In the genomic region with DNA sequence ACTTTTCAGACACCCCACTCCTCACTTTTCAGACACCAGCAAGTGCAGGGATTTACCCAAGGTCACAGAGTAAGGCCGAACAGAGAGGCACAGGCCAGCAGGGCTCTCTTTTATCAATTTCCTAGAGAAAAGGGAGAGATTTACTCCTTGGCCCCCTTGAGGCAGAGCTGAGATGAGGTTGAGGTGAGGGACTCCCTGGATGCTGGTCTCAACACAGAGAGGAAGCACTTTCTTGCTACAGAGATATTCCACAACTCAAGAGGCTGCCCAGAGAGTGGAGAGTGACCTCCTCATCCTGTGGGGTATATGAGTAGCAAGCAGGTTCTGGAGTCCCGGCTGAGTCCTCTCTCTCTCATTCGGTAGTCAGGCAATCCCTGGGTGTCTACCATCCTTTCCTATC, we compare ENCODE assay signal across 11 cellular contexts. TPM values are rescaled to one million over a fixed set of nuclear protein-coding genes. Genes with fewer than 3 reads are reported as not detected.
DNase-seq lines count a peak whose midpoint lies in the region; ATAC-seq and TF ChIP-seq lines count a peak whose summit lies in the region.
"Had no signal": no experiment of that assay in that cellular context is flagged by ENCODE, and none has a peak within 500 bp of the region (broad histone marks: within the 10 kb centered on the region; RNA-seq: fewer than 3 reads in every experiment).

No MANE protein-coding gene starts in this region.

- H3K27ac Mint-ChIP-seq in activated CD4-positive, alpha-beta T cell treated with anti-CD3 and anti-CD28 coated beads, Interleukin-2, amount 10 ng/mL, durations not matched to agents 24 days and 14 days = no peak overlapping the region
- H3K27ac Mint-ChIP-seq in type B pancreatic cell = peak overlapping the region; percentile 97

- H3K27me3 Mint-ChIP-seq in activated CD4-positive, alpha-beta T cell treated with anti-CD3 and anti-CD28 coated beads, Interleukin-2, amount 10 ng/mL, durations not matched to agents 24 days and 14 days = peaks cover 42% of the 10 kb centered on the region
- no peaks in the 10 kb centered on the region for H3K27me3 Mint-ChIP-seq in type B pancreatic cell

- intact Hi-C loops in activated CD4-positive, alpha-beta T cell treated with anti-CD3 and anti-CD28 coated beads, Interleukin-2, amount 10 ng/mL, durations not matched to agents 24 days and 14 days (cut with micrococcal nuclease) = loop anchor here (5.0 kb wide), 2 partner anchors 71 to 1186 kb away; a partner anchor contains a TSS

- H3K4me1 Mint-ChIP-seq in activated CD4-positive, alpha-beta T cell treated with anti-CD3 and anti-CD28 coated beads, Interleukin-2, amount 10 ng/mL, durations not matched to agents 24 days and 14 days = peaks cover 9% of the 10 kb centered on the region
- peaks cover 11% of the 10 kb centered on the region for H3K4me1 Mint-ChIP-seq in type B pancreatic cell (ENCODE audit: unreplicated experiment)

- H3K4me3 ChIP-seq in fibroblast of the aortic adventitia (ENCODE audit: low read depth, low read length) (no peak overlapping the region), upper lobe of left lung (no peak overlapping the region)

- TF ChIP-seq EP300 in upper lobe of left lung (IDR thresholded peaks at IDR 0.05) = no peak

- TF ChIP-seq POLR2A in upper lobe of left lung (IDR thresholded peaks at IDR 0.05) = no peak

- no peaks in the 10 kb centered on the region for H3K9me3 ChIP-seq in upper lobe of left lung

- peak overlapping the region; percentile 98; the same call in 1 of the 2 replicates for H3K27ac ChIP-seq in RWPE1
- H3K27ac ChIP-seq in upper lobe of left lung = no peak overlapping the region

- CTCF ChIA-PET in RWPE1 (lab: Yijun Ruan, JAX) = interaction anchor here (0.6 to 4.0 kb wide), 11 partner anchors 29 to 1700 kb away, joined by 3 to 79 read pairs (median 5); no protein-coding TSS in a partner anchor

- no peaks in the 10 kb centered on the region for H3K9me3 Mint-ChIP-seq in activated CD4-positive, alpha-beta T cell treated with anti-CD3 and anti-CD28 coated beads, Interleukin-2, amount 10 ng/mL, durations not matched to agents 24 days and 14 days
- H3K9me3 Mint-ChIP-seq in type B pancreatic cell = no peaks in the 10 kb centered on the region

- H3K36me3 Mint-ChIP-seq in activated CD4-positive, alpha-beta T cell treated with anti-CD3 and anti-CD28 coated beads, Interleukin-2, amount 10 ng/mL, durations not matched to agents 24 days and 14 days (ENCODE audit: low read depth) = no peaks in the 10 kb centered on the region
- H3K36me3 Mint-ChIP-seq in type B pancreatic cell = no peaks in the 10 kb centered on the region

- H3K27me3 ChIP-seq in upper lobe of left lung = no peaks in the 10 kb centered on the region

- H3K4me1 ChIP-seq in upper lobe of left lung = peaks cover 18 to 42% (median 28%) of the 10 kb centered on the region in 4 donors

- peak overlapping the region; percentile 89 for H3K4me3 Mint-ChIP-seq in activated CD4-positive, alpha-beta T cell treated with anti-CD3 and anti-CD28 coated beads, Interleukin-2, amount 10 ng/mL, durations not matched to agents 24 days and 14 days
- no peak overlapping the region for H3K4me3 Mint-ChIP-seq in type B pancreatic cell

- POLR2A ChIA-PET in RWPE1 (lab: Yijun Ruan, JAX; ENCODE audit: low non-redundant PET) = no interaction called here

- TF ChIP-seq CTCF in RWPE1 (conservative IDR thresholded peaks at IDR 0.05; ENCODE audit: low read depth) (no peak), fibroblast of the aortic adventitia (IDR thresholded peaks at IDR 0.05; ENCODE audit: insufficient read depth, low read length) (peak; percentile 7), type B pancreatic cell (conservative IDR thresholded peaks at IDR 0.05) (peak; percentile 49), GM20000 (IDR thresholded peaks at IDR 0.05; ENCODE audit: extremely low read depth, missing control alignments) (no peak), upper lobe of left lung (IDR thresholded peaks at IDR 0.05) (no peak)

- DNase-seq in activated CD4-positive, alpha-beta T cell treated with anti-CD3 and anti-CD28 coated beads, Interleukin-2, amount 10 ng/mL, durations not matched to agents 24 days and 14 days = no peak
- DNase-seq in activated CD4-positive, alpha-beta T cell treated with anti-CD3 and anti-CD28 coated beads for 1 hour = no peak
- DNase-seq in RWPE1 (ENCODE audit: low spot score) (no peak), fibroblast of the aortic adventitia (ENCODE audit: low read depth) (no peak), type B pancreatic cell (ENCODE audit: extremely low spot score, unreplicated experiment) (no peak), GM20000 (ENCODE audit: low spot score) (no peak), upper lobe of left lung (no peak)
- DNase-seq: stimulated activated CD4-positive, alpha-beta T cell treated with anti-CD3 and anti-CD28 coated beads, Interleukin-15, amount 100 ng/mL, for 24 hours had no signal

- H3K36me3 ChIP-seq in upper lobe of left lung = peaks cover 0 to 5% (median 0%) of the 10 kb centered on the region in 4 donors

- ATAC-seq in upper lobe of left lung (ENCODE audit: low FRiP score in 2 of 2) (no peak), GM21367 (IDR thresholded peaks at IDR 0.05; ENCODE audit: unreplicated experiment) (no peak)
- ATAC-seq: left lobe of liver had no signal

- 63 to 78% methylated on average over 3 of the region's 3 CpGs for WGBS in upper lobe of left lung, 2 donors

RNA-seq across cellular contexts. Expression of a gene that starts 2.0 kb away (rescaled TPM):
- total RNA-seq in activated CD4-positive, alpha-beta T cell treated with anti-CD3 and anti-CD28 coated beads, Interleukin-2, amount 10 ng/mL, durations not matched to agents 24 days and 14 days = 0.05 TPM in 1 of 2 replicates, not detected in the other
- 30.3 and 70.3 TPM in 2 replicates for total RNA-seq in fibroblast of the aortic adventitia (ENCODE audit: low replicate concordance)
- total RNA-seq in type B pancreatic cell (ENCODE audit: low replicate concordance) = 29.2 and 69.7 TPM in 2 replicates
- 100 to 1,000 TPM in 2 of 6 donors, 10 to 100 TPM in 4; 48.1 to 140 (median 65.1) TPM for total RNA-seq in upper lobe of left lung

RNA-seq across cellular contexts. Expression of a gene that starts 33.9 kb away (rescaled TPM):
- total RNA-seq in activated CD4-positive, alpha-beta T cell treated with anti-CD3 and anti-CD28 coated beads, Interleukin-2, amount 10 ng/mL, durations not matched to agents 24 days and 14 days = not detected in 2 replicates
- 1.2 TPM in 1 of 2 replicates, not detected in the other for total RNA-seq in fibroblast of the aortic adventitia (ENCODE audit: low replicate concordance)
- 3.0 and 14.8 TPM in 2 replicates for total RNA-seq in type B pancreatic cell (ENCODE audit: low replicate concordance)
- 1 to 10 TPM in 3 of 6 donors, under 1 TPM in 2, not detected in 1; 0.30 to 5.3 (median 1.4) TPM for total RNA-seq in upper lobe of left lung
- total RNA-seq: osteocyte had no signal

Comparison
In these comparisons a context has a peak if more than half of its experiments do, and no peak if none do; other contexts are left out.
1. CTCF ChIP-seq: peak in fibroblast of the aortic adventitia (single experiment) and type B pancreatic cell (single experiment); none in RWPE1 (single experiment), GM20000 (single experiment) and upper lobe of left lung (0 of 6).
2. RNA of a gene that starts 2.0 kb away (total RNA-seq): 29.2 to 69.7 TPM in type B pancreatic cell, 48.1 to 140 TPM in upper lobe of left lung and 30.3 to 70.3 TPM in fibroblast of the aortic adventitia; 0.05 TPM in activated CD4-positive, alpha-beta T cell treated with anti-CD3 and anti-CD28 coated beads, Interleukin-2, amount 10 ng/mL, durations not matched to agents 24 days and 14 days; every median in the first group is over 10 times any median in the second.